In genomic region chr6:16964553-16965499, GRCh38 we compare ENCODE assay signal across 8 cellular contexts.
DNase-seq lines count a peak whose midpoint lies in the region; ATAC-seq and TF ChIP-seq lines count a peak whose summit lies in the region.

No MANE protein-coding gene starts in this region.

- no peaks in the 10 kb centered on the region for H3K36me3 ChIP-seq in NT2/D1 (ENCODE audit: insufficient read depth, insufficient read length, low read length)

- H3K9ac ChIP-seq in NT2/D1 (ENCODE audit: insufficient read length, low read depth) = no peak overlapping the region

- peak; percentile 99 for TF ChIP-seq CTCF in epithelial cell of esophagus (IDR thresholded peaks at IDR 0.05; ENCODE audit: insufficient read depth, low read depth, low read length, missing control alignments)

- ATAC-seq in GM18909 (IDR thresholded peaks at IDR 0.05; ENCODE audit: poor library complexity, unreplicated experiment) (peak; percentile 82), HG03457 (IDR thresholded peaks at IDR 0.05; ENCODE audit: unreplicated experiment) (peak; percentile 65)

- H3K27me3 ChIP-seq in NT2/D1 (ENCODE audit: insufficient read depth, insufficient read length) = no peaks in the 10 kb centered on the region

- H3K9me3 ChIP-seq in NT2/D1 (ENCODE audit: insufficient read depth, low read length) = no peaks in the 10 kb centered on the region

- DNase-seq in AML-193 (lab: John Stamatoyannopoulos, UW) (peak; percentile 53 to 67), NT2/D1 (ENCODE audit: low read depth, low spot score) (peak; percentile 59), epithelial cell of esophagus (ENCODE audit: low read depth) (peak; percentile 71), mucosa of gallbladder (ENCODE audit: low spot score) (peak; percentile 77)
- DNase-seq in activated CD8-positive, alpha-beta memory T cell treated with anti-CD3 and anti-CD28 coated beads, Interleukin-2, amount 50 U/mL, for 4 hours = peak; percentile 57
- peak; percentile 81 for DNase-seq in stimulated activated CD8-positive, alpha-beta memory T cell treated with anti-CD3 and anti-CD28 coated beads, Interleukin-4, amount 100 ng/mL, for 48 hours

- no peaks in the 10 kb centered on the region for H3K4me1 ChIP-seq in NT2/D1 (ENCODE audit: insufficient read depth, insufficient read length)

- H3K4me3 ChIP-seq in NT2/D1 (ENCODE audit: insufficient read length, low read depth) (no peak overlapping the region), epithelial cell of esophagus (ENCODE audit: low read length) (no peak overlapping the region)
